ENCODE assay signal across 1 cellular context in genomic region chr5:52725065-52725746, GRCh38.
TF ChIP-seq lines count a peak whose summit lies in the region.

No MANE protein-coding gene starts in this region.

TF ChIP-seq in GM23338, 12 proteins besides CTCF, POLR2A, EP300 and RAD21 (continued from another document):
- TF ChIP-seq JUNB (IDR thresholded peaks at IDR 0.05; ENCODE audit: unreplicated experiment) (no peak), EZH2 (IDR thresholded peaks at IDR 0.05; ENCODE audit: low read depth, unreplicated experiment) (no peak), STAT1 (IDR thresholded peaks at IDR 0.05; ENCODE audit: unreplicated experiment) (no peak)
